In genomic region chr11:726278-726915, GRCh38 we compare ENCODE assay signal across 6 cellular contexts. TPM values are rescaled to one million over a fixed set of nuclear protein-coding genes. Genes with fewer than 3 reads are reported as not detected.
A peak's percentile ranks its signal among the peaks of the same experiment; 100 is the strongest.
DNase-seq lines count a peak whose midpoint lies in the region; ATAC-seq and TF ChIP-seq lines count a peak whose summit lies in the region.

No MANE protein-coding gene starts in this region.

- intact Hi-C loops in activated T-helper 2 cell treated with anti-CD3 and anti-CD28 coated beads, Interferon-gamma antibody, Interleukin-2, Interleukin-4, amounts not matched to agents 10 μg/mL and 5 μg/mL and 100 μg/mL, durations not matched to agents 14 hours and 24 hours and 36 hours (cut with micrococcal nuclease): loop anchor here (10.0 kb wide), 1 partner anchor 112 kb away; the partner anchor contains the start of gene IRF7
- intact Hi-C loops in left lung (cut with DNase I): loop anchor here in 1 of 2 donors (5.0 kb wide), 1 partner anchor 64 kb away; no protein-coding TSS in a partner anchor

- no peak for TF ChIP-seq CTCF in left lung (IDR thresholded peaks at IDR 0.05)
- TF ChIP-seq CTCF in endothelial cell (IDR thresholded peaks at IDR 0.05; ENCODE audit: unreplicated experiment): no peak

- H3K27me3 ChIP-seq in left lung: peaks cover 24 to 86% of the 10 kb centered on the region in 2 donors

- peaks cover 3 to 61% of the 10 kb centered on the region in 2 donors for H3K4me1 ChIP-seq in left lung

- peak overlapping the region in 1 of 2 donors; percentile 28 for H3K27ac ChIP-seq in left lung

- ATAC-seq in left lung (no peak), HG02623 (IDR thresholded peaks at IDR 0.05; ENCODE audit: unreplicated experiment) (no peak)

- peak; percentile 41 for DNase-seq in NOMO-1 treated with DMSO at 0.1 percent for 48 hours (lab: John Stamatoyannopoulos, UW; ENCODE audit: unreplicated experiment)
- no peak for DNase-seq in NOMO-1 treated with dmso at 0.1 percent for 144 hours (lab: John Stamatoyannopoulos, UW; ENCODE audit: unreplicated experiment)
- DNase-seq in activated T-helper 2 cell treated with anti-CD3 and anti-CD28 coated beads, Interferon-gamma antibody, Interleukin-2, Interleukin-4, amounts not matched to agents 10 μg/mL and 5 μg/mL and 100 μg/mL, durations not matched to agents 14 hours and 24 hours and 36 hours (ENCODE audit: low spot score): peak; percentile 51
- peak; percentile 54 to 93 for DNase-seq in left lung
- DNase-seq in endothelial cell (ENCODE audit: low spot score): no peak

- H3K4me3 Mint-ChIP-seq in activated T-helper 2 cell treated with anti-CD3 and anti-CD28 coated beads, Interferon-gamma antibody, Interleukin-2, Interleukin-4, amounts not matched to agents 10 μg/mL and 5 μg/mL and 100 μg/mL, durations not matched to agents 14 hours and 24 hours and 36 hours (ENCODE audit: low read depth): peak overlapping the region; percentile 56
- H3K4me3 Mint-ChIP-seq in endothelial cell (ENCODE audit: unreplicated experiment): no peak overlapping the region

- H3K36me3 ChIP-seq in left lung: peaks cover 0 to 12% of the 10 kb centered on the region in 2 donors

- peak overlapping the region in 1 of 2 donors; percentile 33 for H3K4me3 ChIP-seq in left lung

- peaks cover 6% of the 10 kb centered on the region for H3K4me1 Mint-ChIP-seq in activated T-helper 2 cell treated with anti-CD3 and anti-CD28 coated beads, Interferon-gamma antibody, Interleukin-2, Interleukin-4, amounts not matched to agents 10 μg/mL and 5 μg/mL and 100 μg/mL, durations not matched to agents 14 hours and 24 hours and 36 hours (ENCODE audit: low read depth)
- no peaks in the 10 kb centered on the region for H3K4me1 Mint-ChIP-seq in endothelial cell (ENCODE audit: unreplicated experiment)

- H3K36me3 Mint-ChIP-seq in activated T-helper 2 cell treated with anti-CD3 and anti-CD28 coated beads, Interferon-gamma antibody, Interleukin-2, Interleukin-4, amounts not matched to agents 10 μg/mL and 5 μg/mL and 100 μg/mL, durations not matched to agents 14 hours and 24 hours and 36 hours (ENCODE audit: low read depth): no peaks in the 10 kb centered on the region
- no peaks in the 10 kb centered on the region for H3K36me3 Mint-ChIP-seq in endothelial cell (ENCODE audit: low read depth, unreplicated experiment)

- no peaks in the 10 kb centered on the region for H3K9me3 ChIP-seq in left lung

- H3K27me3 Mint-ChIP-seq in activated T-helper 2 cell treated with anti-CD3 and anti-CD28 coated beads, Interferon-gamma antibody, Interleukin-2, Interleukin-4, amounts not matched to agents 10 μg/mL and 5 μg/mL and 100 μg/mL, durations not matched to agents 14 hours and 24 hours and 36 hours (ENCODE audit: low read depth): peaks cover 11% of the 10 kb centered on the region
- H3K27me3 Mint-ChIP-seq in endothelial cell (ENCODE audit: unreplicated experiment): peaks cover 7% of the 10 kb centered on the region

- H3K27ac Mint-ChIP-seq in activated T-helper 2 cell treated with anti-CD3 and anti-CD28 coated beads, Interferon-gamma antibody, Interleukin-2, Interleukin-4, amounts not matched to agents 10 μg/mL and 5 μg/mL and 100 μg/mL, durations not matched to agents 14 hours and 24 hours and 36 hours: peak overlapping the region; percentile 46
- no peak overlapping the region for H3K27ac Mint-ChIP-seq in endothelial cell (ENCODE audit: unreplicated experiment)

- H3K9me3 Mint-ChIP-seq in activated T-helper 2 cell treated with anti-CD3 and anti-CD28 coated beads, Interferon-gamma antibody, Interleukin-2, Interleukin-4, amounts not matched to agents 10 μg/mL and 5 μg/mL and 100 μg/mL, durations not matched to agents 14 hours and 24 hours and 36 hours: no peaks in the 10 kb centered on the region
- H3K9me3 Mint-ChIP-seq in endothelial cell (ENCODE audit: unreplicated experiment): no peaks in the 10 kb centered on the region

RNA-seq across cellular contexts. Expression of gene EPS8L2, which starts 20.4 kb away (rescaled TPM):
- total RNA-seq in activated T-helper 2 cell treated with anti-CD3 and anti-CD28 coated beads, Interferon-gamma antibody, Interleukin-2, Interleukin-4, amounts not matched to agents 10 μg/mL and 5 μg/mL and 100 μg/mL, durations not matched to agents 14 hours and 24 hours and 36 hours: 17.8 and 24.6 TPM in 2 replicates
- total RNA-seq in left lung (100 to 1,000 TPM; 114 to 190 TPM), endothelial cell (ENCODE audit: unreplicated experiment) (8.0 TPM)

RNA-seq across cellular contexts. Expression of gene TALDO1, which starts 20.9 kb away (rescaled TPM):
- 270 and 275 TPM in 2 replicates for total RNA-seq in activated T-helper 2 cell treated with anti-CD3 and anti-CD28 coated beads, Interferon-gamma antibody, Interleukin-2, Interleukin-4, amounts not matched to agents 10 μg/mL and 5 μg/mL and 100 μg/mL, durations not matched to agents 14 hours and 24 hours and 36 hours
- 100 to 1,000 TPM; 206 to 322 TPM for total RNA-seq in left lung
- 123 TPM for total RNA-seq in endothelial cell (ENCODE audit: unreplicated experiment)

RNA-seq across cellular contexts. Expression of gene TMEM80, which starts 30.8 kb away (rescaled TPM):
- total RNA-seq in activated T-helper 2 cell treated with anti-CD3 and anti-CD28 coated beads, Interferon-gamma antibody, Interleukin-2, Interleukin-4, amounts not matched to agents 10 μg/mL and 5 μg/mL and 100 μg/mL, durations not matched to agents 14 hours and 24 hours and 36 hours: 11.4 and 13.0 TPM in 2 replicates
- total RNA-seq in left lung (10 to 100 TPM; 23.6 to 25.2 TPM), endothelial cell (ENCODE audit: unreplicated experiment) (22.9 TPM)

RNA-seq across cellular contexts. Expression of gene DEAF1, which starts 31.4 kb away (rescaled TPM):
- 61.2 and 72.0 TPM in 2 replicates for total RNA-seq in activated T-helper 2 cell treated with anti-CD3 and anti-CD28 coated beads, Interferon-gamma antibody, Interleukin-2, Interleukin-4, amounts not matched to agents 10 μg/mL and 5 μg/mL and 100 μg/mL, durations not matched to agents 14 hours and 24 hours and 36 hours
- 10 to 100 TPM; 28.3 to 28.6 TPM for total RNA-seq in left lung
- total RNA-seq in endothelial cell (ENCODE audit: unreplicated experiment): 118 TPM

RNA-seq across cellular contexts. Expression of gene GATD1, which starts 50.9 kb away (rescaled TPM):
- total RNA-seq in activated T-helper 2 cell treated with anti-CD3 and anti-CD28 coated beads, Interferon-gamma antibody, Interleukin-2, Interleukin-4, amounts not matched to agents 10 μg/mL and 5 μg/mL and 100 μg/mL, durations not matched to agents 14 hours and 24 hours and 36 hours: 68.0 and 75.2 TPM in 2 replicates
- 10 to 100 TPM; 57.9 to 63.7 TPM for total RNA-seq in left lung
- 36.5 TPM for total RNA-seq in endothelial cell (ENCODE audit: unreplicated experiment)

Comparison
In these comparisons a context has a peak if more than half of its experiments do, and no peak if none do; other contexts are left out.
1. DNase-seq: peak in NOMO-1 treated with DMSO at 0.1 percent for 48 hours (single experiment), activated T-helper 2 cell treated with anti-CD3 and anti-CD28 coated beads, Interferon-gamma antibody, Interleukin-2, Interleukin-4, amounts not matched to agents 10 μg/mL and 5 μg/mL and 100 μg/mL, durations not matched to agents 14 hours and 24 hours and 36 hours (single experiment) and left lung (2 of 2); none in NOMO-1 treated with dmso at 0.1 percent for 144 hours (single experiment) and endothelial cell (single experiment).